In the genomic region with DNA sequence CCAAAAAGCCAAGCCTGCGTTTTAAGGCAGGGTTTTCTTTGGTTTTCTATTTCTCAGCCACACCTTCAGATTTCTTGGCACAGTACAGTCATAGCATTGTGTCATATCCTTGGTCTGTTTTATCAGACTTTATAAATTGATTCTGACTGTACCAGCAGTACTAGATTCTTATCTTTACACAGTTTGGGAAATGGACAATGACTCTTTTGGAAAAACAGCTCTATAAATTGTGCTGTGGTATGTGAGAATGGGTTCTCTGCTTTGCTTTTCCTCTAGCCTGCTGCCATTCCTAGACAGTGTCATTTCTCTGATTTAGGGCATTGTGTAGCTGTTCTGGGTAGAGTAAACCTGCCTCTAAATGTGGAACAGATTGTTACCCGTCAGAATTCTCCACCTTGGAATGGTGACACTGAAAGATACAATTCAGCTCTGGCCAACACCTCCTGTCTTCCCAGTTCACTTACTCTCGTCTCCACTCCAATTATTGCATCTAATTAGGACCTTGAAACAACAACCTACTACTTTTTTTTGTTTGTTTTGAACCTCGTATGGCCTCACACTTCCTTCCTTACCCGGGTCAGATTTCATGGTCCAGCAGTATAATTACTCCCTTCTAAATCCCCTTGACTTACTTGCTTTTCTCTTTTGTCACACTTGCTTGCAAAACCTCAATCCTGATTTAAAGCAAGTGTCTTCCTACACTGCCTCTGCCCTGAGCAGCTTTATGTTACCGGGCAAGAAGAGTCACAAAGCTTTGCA, we compare ENCODE assay signal across 9 cellular contexts.
A peak's percentile ranks its signal among the peaks of the same experiment; 100 is the strongest.
DNase-seq lines count a peak whose midpoint lies in the region; ATAC-seq and TF ChIP-seq lines count a peak whose summit lies in the region.
"Had no signal": no experiment of that assay in that cellular context is flagged by ENCODE, and none has a peak within 500 bp of the region (broad histone marks: within the 10 kb centered on the region; RNA-seq: fewer than 3 reads in every experiment).

No MANE protein-coding gene starts in this region.

- no peaks in the 10 kb centered on the region for H3K36me3 Mint-ChIP-seq in osteocyte (ENCODE audit: unreplicated experiment)
- H3K36me3 Mint-ChIP-seq in stimulated activated naive B cell treated with anti-CD40 and anti-IgM and Interleukin-4, amounts not matched to agents 10 μg/mL and 1 μg/mL and 100 μg/mL, for 72 hours, result peaks cover 2 to 5% of the 10 kb centered on the region in 2 donors

- no peaks in the 10 kb centered on the region for H4K20me1 ChIP-seq in hepatocyte (ENCODE audit: insufficient read depth, poor library complexity, severe bottlenecking)

- H3K4me3 ChIP-seq in adrenal gland (no peak overlapping the region), hepatocyte (no peak overlapping the region), tibial artery (no peak overlapping the region)

- no peaks in the 10 kb centered on the region for H3K9me3 Mint-ChIP-seq in osteocyte (ENCODE audit: unreplicated experiment)
- H3K9me3 Mint-ChIP-seq in stimulated activated naive B cell treated with anti-CD40 and anti-IgM and Interleukin-4, amounts not matched to agents 10 μg/mL and 1 μg/mL and 100 μg/mL, for 72 hours, result peaks cover 0 to 1% of the 10 kb centered on the region in 2 donors
- H3K9me3 Mint-ChIP-seq: T-helper 1 cell treated with Interleukin-12 subunit alpha and Interleukin-12 subunit beta and Interleukin-4 antibody, amounts not matched to agents 30 μg/mL and 1 μg/mL, for 36 hours had no signal

- H3K4me1 ChIP-seq in adrenal gland (replicated peaks in 1 of 2) (peaks cover 25 to 38% of the 10 kb centered on the region in 2 donors), hepatocyte (ENCODE audit: insufficient read depth) (peaks cover 36% of the 10 kb centered on the region), tibial artery (peaks cover 0 to 25% (median 18%) of the 10 kb centered on the region in 4 donors)

- intact Hi-C loops in adrenal gland (cut with DNase I), result no loop called here
- intact Hi-C loops in tibial artery (cut with DNase I; ENCODE audit: low total_unique reads), result no loop called here

- no peaks in the 10 kb centered on the region for H3K27me3 Mint-ChIP-seq in osteocyte (ENCODE audit: unreplicated experiment)
- no peaks in the 10 kb centered on the region for H3K27me3 Mint-ChIP-seq in stimulated activated naive B cell treated with anti-CD40 and anti-IgM and Interleukin-4, amounts not matched to agents 10 μg/mL and 1 μg/mL and 100 μg/mL, for 72 hours

- peak overlapping the region; percentile 27 for H3K4me2 ChIP-seq in hepatocyte

- WGBS in adrenal gland, 4 donors, result 18 to 23% (median 21%) methylated on average over 6 of the region's 6 CpGs
- 34% methylated on average over 6 of the region's 6 CpGs for WGBS in hepatocyte (ENCODE audit: low lambda C conversion rate, missing lambda C conversion rate)

- H3K27ac Mint-ChIP-seq in osteocyte (ENCODE audit: unreplicated experiment), result no peak overlapping the region
- no peak overlapping the region for H3K27ac Mint-ChIP-seq in stimulated activated naive B cell treated with anti-CD40 and anti-IgM and Interleukin-4, amounts not matched to agents 10 μg/mL and 1 μg/mL and 100 μg/mL, for 72 hours
- H3K27ac Mint-ChIP-seq: T-helper 1 cell treated with Interleukin-12 subunit alpha and Interleukin-12 subunit beta and Interleukin-4 antibody, amounts not matched to agents 30 μg/mL and 1 μg/mL, for 36 hours had no signal

- no peaks in the 10 kb centered on the region for H3K79me2 ChIP-seq in hepatocyte

- H2AFZ ChIP-seq in hepatocyte, result no peak overlapping the region

- no peaks in the 10 kb centered on the region for H3K36me3 ChIP-seq in adrenal gland (replicated peaks in 1 of 2)
- H3K36me3 ChIP-seq in hepatocyte (replicated peaks; ENCODE audit: insufficient read depth, low read depth), result no peaks in the 10 kb centered on the region
- H3K36me3 ChIP-seq in tibial artery, result no peaks in the 10 kb centered on the region

- TF ChIP-seq CTCF in adrenal gland (IDR thresholded peaks at IDR 0.05) (no peak), hepatocyte (IDR thresholded peaks at IDR 0.05; ENCODE audit: poor library complexity) (no peak), tibial artery (IDR thresholded peaks at IDR 0.05) (no peak), osteocyte (IDR thresholded peaks at IDR 0.05) (no peak)

- peak overlapping the region; percentile 45 to 90 (median 72) for H3K27ac ChIP-seq in adrenal gland
- H3K27ac ChIP-seq in hepatocyte, result no peak overlapping the region
- H3K27ac ChIP-seq in tibial artery, result peak overlapping the region; percentile 40 to 50

- TF ChIP-seq POLR2A in adrenal gland (IDR thresholded peaks at IDR 0.05), result peak in 1 of 2 donors; percentile 18

- no peaks in the 10 kb centered on the region for H3K9me2 ChIP-seq in hepatocyte (replicated peaks; ENCODE audit: insufficient read depth)

- no peaks in the 10 kb centered on the region for H3K9me3 ChIP-seq in adrenal gland (replicated peaks in 1 of 3)
- no peaks in the 10 kb centered on the region for H3K9me3 ChIP-seq in hepatocyte (ENCODE audit: low read depth)
- H3K9me3 ChIP-seq in tibial artery, result no peaks in the 10 kb centered on the region

- H3K4me3 Mint-ChIP-seq in osteocyte (ENCODE audit: unreplicated experiment), result no peak overlapping the region
- no peak overlapping the region for H3K4me3 Mint-ChIP-seq in stimulated activated naive B cell treated with anti-CD40 and anti-IgM and Interleukin-4, amounts not matched to agents 10 μg/mL and 1 μg/mL and 100 μg/mL, for 72 hours
- H3K4me3 Mint-ChIP-seq: T-helper 1 cell treated with Interleukin-12 subunit alpha and Interleukin-12 subunit beta and Interleukin-4 antibody, amounts not matched to agents 30 μg/mL and 1 μg/mL, for 36 hours had no signal

- no peak for ATAC-seq in stimulated activated naive B cell treated with anti-CD40 and anti-IgM and Interleukin-4, amounts not matched to agents 10 μg/mL and 1 μg/mL and 100 μg/mL, for 72 hours (replicated peaks)

- DNase-seq in NCI-H1092 treated with DMSO at 0.1 percent for 48 hours (lab: John Stamatoyannopoulos, UW) (peak; percentile 24), NCI-H1092 (lab: John Stamatoyannopoulos, UW) (no peak), adrenal gland (peak in 1 of 7 donors; percentile 20), hepatocyte (ENCODE audit: low spot score) (no peak), tibial artery (no peak), osteocyte (ENCODE audit: extremely low spot score, unreplicated experiment) (no peak)
- DNase-seq in effector CD8-positive, alpha-beta T cell (lab: John Stamatoyannopoulos, UW), result no peak
- no peak for DNase-seq in stimulated activated naive B cell treated with anti-CD40 and anti-IgM and Interleukin-4, amounts not matched to agents 10 μg/mL and 1 μg/mL and 100 μg/mL, for 72 hours

- peaks cover 4% of the 10 kb centered on the region for H3K4me1 Mint-ChIP-seq in osteocyte (ENCODE audit: unreplicated experiment)
- H3K4me1 Mint-ChIP-seq in stimulated activated naive B cell treated with anti-CD40 and anti-IgM and Interleukin-4, amounts not matched to agents 10 μg/mL and 1 μg/mL and 100 μg/mL, for 72 hours, result peaks cover 5 to 10% of the 10 kb centered on the region in 2 donors

- no peaks in the 10 kb centered on the region for H3K27me3 ChIP-seq in adrenal gland
- H3K27me3 ChIP-seq in hepatocyte, result no peaks in the 10 kb centered on the region
- H3K27me3 ChIP-seq in tibial artery, result no peaks in the 10 kb centered on the region
